ENCODE assay signal across 21 cellular contexts in genomic region chr14:101454229-101454628, GRCh38.
DNase-seq lines count a peak whose midpoint lies in the region; ATAC-seq and TF ChIP-seq lines count a peak whose summit lies in the region.
"Had no signal": no experiment of that assay in that cellular context is flagged by ENCODE, and none has a peak within 500 bp of the region (broad histone marks: within the 10 kb centered on the region; RNA-seq: fewer than 3 reads in every experiment).

No MANE protein-coding gene starts in this region.

- H3K36me3 ChIP-seq in stomach = no peaks in the 10 kb centered on the region
- H3K36me3 ChIP-seq: BLaER1 treated with 17β-estradiol and CSF1 and Interleukin-3, amounts not matched to agents 10 nM and 100 nM had no signal

- no peak for TF ChIP-seq CTCF in stomach (IDR thresholded peaks at IDR 0.05)

- peak overlapping the region in 1 of 5 donors; percentile 32 for H3K27ac ChIP-seq in stomach
- H3K27ac ChIP-seq: BLaER1 treated with 17β-estradiol and CSF1 and Interleukin-3, amounts not matched to agents 10 nM and 100 nM had no signal

- no peak for ATAC-seq in HG03025 (IDR thresholded peaks at IDR 0.05; ENCODE audit: low FRiP score, unreplicated experiment)

- H3K27me3 ChIP-seq in stomach = peaks cover 23 to 64% (median 25%) of the 10 kb centered on the region in 3 donors

- no peaks in the 10 kb centered on the region for H3K9me3 ChIP-seq in stomach
- H3K9me3 ChIP-seq: Caco-2 had no signal

- TF ChIP-seq POLR2A in stomach (IDR thresholded peaks at IDR 0.05) = no peak

- WGBS in stomach, 5 donors = 63 to 83% (median 72%) methylated on average over 4 of the region's 4 CpGs

- no peak for TF ChIP-seq EP300 in stomach (IDR thresholded peaks at IDR 0.05)

- intact Hi-C loops in stomach (cut with DNase I; ENCODE audit: low total_unique reads) = no loop called here

- H3K4me3 ChIP-seq in stomach = no peak overlapping the region
- H3K4me3 ChIP-seq: BLaER1 treated with 17β-estradiol and CSF1 and Interleukin-3, amounts not matched to agents 10 nM and 100 nM had no signal

- H3K4me1 ChIP-seq in stomach = peaks cover 5 to 21% (median 9%) of the 10 kb centered on the region in 4 donors
- H3K4me1 ChIP-seq: Caco-2 had no signal

- DNase-seq in M059J (ENCODE audit: low read depth) (peak; percentile 46), RKO (ENCODE audit: low spot score) (peak; percentile 40), islet precursor cell (peak; percentile 38), stomach (peak; percentile 3), ACHN (no peak), GM19240 (ENCODE audit: insufficient read length, low spot score) (no peak)
- DNase-seq: Caco-2; CD4-positive, alpha-beta memory T cell; DMS 273 treated with DMSO at 0.1 percent for 48 hours; DMS79 treated with DMSO at 0.1 percent for 48 hours; H7; MM.1S; NCI-H1048; NCI-H1417 treated with DMSO at 0.1 percent for 48 hours; NCI-H1930; NCI-H2227 treated with DMSO at 0.1 percent for 48 hours; NCI-H510A; NK-92 treated with Interleukin-12 subunit alpha and Interleukin-12 subunit beta, amount 100 ng/mL, for 24 hours; Right ventricle myocardium superior had no signal

- in situ Hi-C loops in ACHN (cut with HindIII; ENCODE audit: low pct_ligation_motif_present, low pct_unique_long_range_greater_than_20kb, low sequenced_read_pairs) = no loop called here

Comparison
In these comparisons a context has a peak if more than half of its experiments do, and no peak if none do; other contexts are left out.
1. DNase-seq: peak in M059J (single experiment), RKO (single experiment), islet precursor cell (single experiment) and stomach (single experiment); none in ACHN (single experiment) and GM19240 (single experiment).